15 cellular contexts compared by ENCODE assay signal in genomic region chr1:208145167-208145566, GRCh38.
DNase-seq lines count a peak whose midpoint lies in the region; ATAC-seq and TF ChIP-seq lines count a peak whose summit lies in the region.
"Had no signal": no experiment of that assay in that cellular context is flagged by ENCODE, and none has a peak within 500 bp of the region (broad histone marks: within the 10 kb centered on the region; RNA-seq: fewer than 3 reads in every experiment).

No MANE protein-coding gene starts in this region.

- H3K9me3 Mint-ChIP-seq in WTC11 (no peaks in the 10 kb centered on the region), neural progenitor cell (no peaks in the 10 kb centered on the region)
- H3K9me3 Mint-ChIP-seq: CD8-positive, alpha-beta memory T cell had no signal

- H3K27ac ChIP-seq in neural progenitor cell: no peak overlapping the region
- no peak overlapping the region for H3K27ac ChIP-seq in vagina
- H3K27ac ChIP-seq: BLaER1 had no signal

- H3K27me3 Mint-ChIP-seq in WTC11 (ENCODE audit: low read depth): no peaks in the 10 kb centered on the region
- peaks cover under 1% of the 10 kb centered on the region for H3K27me3 Mint-ChIP-seq in neural progenitor cell (ENCODE audit: insufficient read depth, low read depth)

- peaks cover 6% of the 10 kb centered on the region for H3F3A ChIP-seq in neural progenitor cell (ENCODE audit: low read depth)

- H4K20me1 ChIP-seq in neural progenitor cell (ENCODE audit: low read depth): no peaks in the 10 kb centered on the region
- H4K20me1 ChIP-seq: BLaER1 had no signal

- ATAC-seq in WTC11: peak; percentile 75
- ATAC-seq: HCT116 had no signal

- H3K4me3 Mint-ChIP-seq in WTC11 (no peak overlapping the region), neural progenitor cell (no peak overlapping the region)
- H3K4me3 Mint-ChIP-seq: CD8-positive, alpha-beta memory T cell had no signal

- H3K4me3 ChIP-seq in neural progenitor cell (no peak overlapping the region), vagina (no peak overlapping the region)
- H3K4me3 ChIP-seq: BLaER1 had no signal

- H3K27ac Mint-ChIP-seq in WTC11 (no peak overlapping the region), neural progenitor cell (no peak overlapping the region)
- H3K27ac Mint-ChIP-seq: CD8-positive, alpha-beta memory T cell had no signal

- no peaks in the 10 kb centered on the region for H3K36me3 ChIP-seq in neural progenitor cell
- no peaks in the 10 kb centered on the region for H3K36me3 ChIP-seq in vagina
- H3K36me3 ChIP-seq: BLaER1 had no signal

- intact Hi-C loops in vagina (cut with DNase I): no loop called here

- DNase-seq in NCI-H82 (lab: John Stamatoyannopoulos, UW) (peak; percentile 68), NCI-H82 treated with DMSO at 0.1 percent for 48 hours (lab: John Stamatoyannopoulos, UW; ENCODE audit: unreplicated experiment) (no peak), WTC11 (ENCODE audit: low spot score) (no peak), neural progenitor cell (ENCODE audit: low spot score) (no peak), vagina (ENCODE audit: extremely low spot score in 2 of 2) (no peak), islet precursor cell (no peak), ecto neural progenitor cell (ENCODE audit: low spot score) (no peak)
- DNase-seq: 8988T; AML-193; Caco-2; CD8-positive, alpha-beta memory T cell; DMS79 treated with DMSO at 0.1 percent for 48 hours; EL had no signal

- H3K4me2 ChIP-seq in neural progenitor cell: peak overlapping the region; percentile 5
- H3K4me2 ChIP-seq: BLaER1 had no signal

- H3K4me1 ChIP-seq in neural progenitor cell (peaks cover 36% of the 10 kb centered on the region), vagina (peaks cover 30% of the 10 kb centered on the region)

- H3K9ac ChIP-seq in neural progenitor cell: no peak overlapping the region
- H3K9ac ChIP-seq: BLaER1 had no signal

- H3K36me3 Mint-ChIP-seq in WTC11 (no peaks in the 10 kb centered on the region), neural progenitor cell (no peaks in the 10 kb centered on the region)
- H3K36me3 Mint-ChIP-seq: CD8-positive, alpha-beta memory T cell had no signal

- H3K4me1 Mint-ChIP-seq in WTC11: peaks cover 11% of the 10 kb centered on the region
- H3K4me1 Mint-ChIP-seq in neural progenitor cell: peaks cover 37% of the 10 kb centered on the region
- H3K4me1 Mint-ChIP-seq: CD8-positive, alpha-beta memory T cell had no signal

- no peak for TF ChIP-seq POLR2A in vagina (IDR thresholded peaks at IDR 0.05)

- POLR2A ChIA-PET in WTC11 (lab: Charles Lee): interaction anchor here (1.6 kb wide), 1 partner anchor 14 kb away, joined by 3 read pairs; no protein-coding TSS in a partner anchor

- CTCF ChIA-PET in WTC11 (lab: Charles Lee): interaction anchor here (1.2 to 5.1 kb wide), 2 partner anchors 13 to 34 kb away, joined by 3 to 33 read pairs; no protein-coding TSS in a partner anchor

- no peak overlapping the region for H2AFZ ChIP-seq in neural progenitor cell (replicated peaks)

- H3K9me3 ChIP-seq in neural progenitor cell (ENCODE audit: low read depth) (no peaks in the 10 kb centered on the region), vagina (no peaks in the 10 kb centered on the region)
- H3K9me3 ChIP-seq: BLaER1, Caco-2 had no signal

- no peak for TF ChIP-seq CTCF in WTC11 (IDR thresholded peaks at IDR 0.05)
- TF ChIP-seq CTCF in neural progenitor cell (IDR thresholded peaks at IDR 0.05): no peak
- TF ChIP-seq CTCF in vagina (IDR thresholded peaks at IDR 0.05): no peak

- H3K27me3 ChIP-seq in neural progenitor cell (no peaks in the 10 kb centered on the region), vagina (no peaks in the 10 kb centered on the region)
- H3K27me3 ChIP-seq: BLaER1 had no signal

- H3K79me2 ChIP-seq in neural progenitor cell (ENCODE audit: low read depth): no peaks in the 10 kb centered on the region

TF ChIP-seq in WTC11, 78 proteins besides CTCF, POLR2A, EP300 and RAD21:
- TF ChIP-seq, protein P1, sequence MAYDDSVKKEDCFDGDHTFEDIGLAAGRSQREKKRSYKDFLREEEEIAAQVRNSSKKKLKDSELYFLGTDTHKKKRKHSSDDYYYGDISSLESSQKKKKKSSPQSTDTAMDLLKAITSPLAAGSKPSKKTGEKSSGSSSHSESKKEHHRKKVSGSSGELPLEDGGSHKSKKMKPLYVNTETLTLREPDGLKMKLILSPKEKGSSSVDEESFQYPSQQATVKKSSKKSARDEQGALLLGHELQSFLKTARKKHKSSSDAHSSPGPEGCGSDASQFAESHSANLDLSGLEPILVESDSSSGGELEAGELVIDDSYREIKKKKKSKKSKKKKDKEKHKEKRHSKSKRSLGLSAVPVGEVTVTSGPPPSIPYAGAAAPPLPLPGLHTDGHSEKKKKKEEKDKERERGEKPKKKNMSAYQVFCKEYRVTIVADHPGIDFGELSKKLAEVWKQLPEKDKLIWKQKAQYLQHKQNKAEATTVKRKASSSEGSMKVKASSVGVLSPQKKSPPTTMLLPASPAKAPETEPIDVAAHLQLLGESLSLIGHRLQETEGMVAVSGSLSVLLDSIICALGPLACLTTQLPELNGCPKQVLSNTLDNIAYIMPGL (CRISPR knock-in tag; IDR thresholded peaks at IDR 0.05): no peak
- TF ChIP-seq ZNF219 (CRISPR knock-in tag; IDR thresholded peaks at IDR 0.05; ENCODE audit: borderline replicate concordance) (no peak), MLX (CRISPR knock-in tag; IDR thresholded peaks at IDR 0.05) (no peak), JUN (CRISPR knock-in tag; IDR thresholded peaks at IDR 0.05) (no peak), NR2C2 (CRISPR knock-in tag; IDR thresholded peaks at IDR 0.05) (no peak), SP1 (CRISPR knock-in tag; conservative IDR thresholded peaks at IDR 0.05) (no peak), NFE2L1 (CRISPR knock-in tag; IDR thresholded peaks at IDR 0.05) (no peak)
- TF ChIP-seq, protein P2, sequence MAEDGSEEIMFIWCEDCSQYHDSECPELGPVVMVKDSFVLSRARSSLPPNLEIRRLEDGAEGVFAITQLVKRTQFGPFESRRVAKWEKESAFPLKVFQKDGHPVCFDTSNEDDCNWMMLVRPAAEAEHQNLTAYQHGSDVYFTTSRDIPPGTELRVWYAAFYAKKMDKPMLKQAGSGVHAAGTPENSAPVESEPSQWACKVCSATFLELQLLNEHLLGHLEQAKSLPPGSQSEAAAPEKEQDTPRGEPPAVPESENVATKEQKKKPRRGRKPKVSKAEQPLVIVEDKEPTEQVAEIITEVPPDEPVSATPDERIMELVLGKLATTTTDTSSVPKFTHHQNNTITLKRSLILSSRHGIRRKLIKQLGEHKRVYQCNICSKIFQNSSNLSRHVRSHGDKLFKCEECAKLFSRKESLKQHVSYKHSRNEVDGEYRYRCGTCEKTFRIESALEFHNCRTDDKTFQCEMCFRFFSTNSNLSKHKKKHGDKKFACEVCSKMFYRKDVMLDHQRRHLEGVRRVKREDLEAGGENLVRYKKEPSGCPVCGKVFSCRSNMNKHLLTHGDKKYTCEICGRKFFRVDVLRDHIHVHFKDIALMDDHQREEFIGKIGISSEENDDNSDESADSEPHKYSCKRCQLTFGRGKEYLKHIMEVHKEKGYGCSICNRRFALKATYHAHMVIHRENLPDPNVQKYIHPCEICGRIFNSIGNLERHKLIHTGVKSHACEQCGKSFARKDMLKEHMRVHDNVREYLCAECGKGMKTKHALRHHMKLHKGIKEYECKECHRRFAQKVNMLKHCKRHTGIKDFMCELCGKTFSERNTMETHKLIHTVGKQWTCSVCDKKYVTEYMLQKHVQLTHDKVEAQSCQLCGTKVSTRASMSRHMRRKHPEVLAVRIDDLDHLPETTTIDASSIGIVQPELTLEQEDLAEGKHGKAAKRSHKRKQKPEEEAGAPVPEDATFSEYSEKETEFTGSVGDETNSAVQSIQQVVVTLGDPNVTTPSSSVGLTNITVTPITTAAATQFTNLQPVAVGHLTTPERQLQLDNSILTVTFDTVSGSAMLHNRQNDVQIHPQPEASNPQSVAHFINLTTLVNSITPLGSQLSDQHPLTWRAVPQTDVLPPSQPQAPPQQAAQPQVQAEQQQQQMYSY (CRISPR knock-in tag; IDR thresholded peaks at IDR 0.05): no peak
